ENCODE assay signal across 19 cellular contexts in the genomic region with DNA sequence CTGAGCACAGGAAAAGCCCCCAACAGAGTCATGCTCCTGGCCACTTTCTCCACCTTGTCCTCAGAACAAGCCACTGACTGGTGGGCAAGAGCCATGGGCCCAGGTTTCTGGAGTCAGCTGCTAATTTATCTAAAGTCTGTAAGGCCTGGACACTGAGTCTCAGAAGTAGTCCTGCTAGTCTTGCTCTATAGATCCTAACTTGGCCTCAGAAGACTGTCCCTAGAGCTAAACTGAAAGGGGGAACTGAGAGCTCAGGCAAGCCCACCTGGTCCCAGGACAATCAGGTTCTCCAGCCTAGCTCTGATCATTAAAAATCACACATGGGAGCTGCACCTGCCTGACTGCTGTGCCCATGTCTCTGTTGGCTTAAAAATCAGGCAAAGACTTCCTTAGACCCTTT.
DNase-seq lines count a peak whose midpoint lies in the region; FAIRE-seq lines count a peak whose summit lies in the region.
"Had no signal": no experiment of that assay in that cellular context is flagged by ENCODE, and none has a peak within 500 bp of the region (broad histone marks: within the 10 kb centered on the region; RNA-seq: fewer than 3 reads in every experiment).

No MANE protein-coding gene starts in this region.

- H3K4me1 ChIP-seq in mesenchymal stem cell (ENCODE audit: control insufficient read depth, insufficient read depth, low read depth, low read length) (peaks cover 18% of the 10 kb centered on the region), Karpas-422 (ENCODE audit: low read length) (peaks cover 12% of the 10 kb centered on the region)

- no peak overlapping the region for H2BK120ac ChIP-seq in mesenchymal stem cell (ENCODE audit: low read depth, low read length)

- no peaks in the 10 kb centered on the region for H3K9me2 ChIP-seq in Karpas-422 (replicated peaks; ENCODE audit: insufficient read depth, low read length)

- H3K4me2 ChIP-seq in mesenchymal stem cell (ENCODE audit: low read length, poor library complexity, severe bottlenecking) (no peak overlapping the region), Karpas-422 (ENCODE audit: low read depth, low read length, poor library complexity, severe bottlenecking) (no peak overlapping the region)

- no peaks in the 10 kb centered on the region for H3K79me2 ChIP-seq in Karpas-422 (ENCODE audit: low read length)

- H3K9ac ChIP-seq in mesenchymal stem cell (ENCODE audit: low read length) (no peak overlapping the region), Karpas-422 (ENCODE audit: low read length) (no peak overlapping the region)

- no peak overlapping the region for H2BK5ac ChIP-seq in mesenchymal stem cell (ENCODE audit: low read depth, low read length, poor library complexity, severe bottlenecking)

- no peak overlapping the region for H3K4me3 Mint-ChIP-seq in activated T-cell treated with anti-CD3 and anti-CD28 coated beads, Interleukin-2, amount 50 U/mL, for 24 hours
- H3K4me3 Mint-ChIP-seq: CD4-positive, alpha-beta T cell; H9 had no signal

- no peak overlapping the region for H3K14ac ChIP-seq in mesenchymal stem cell (ENCODE audit: low read length in 2 of 2)

- peaks cover 29% of the 10 kb centered on the region for H3K27me3 Mint-ChIP-seq in activated T-cell treated with anti-CD3 and anti-CD28 coated beads, Interleukin-2, amount 50 U/mL, for 24 hours

- H3K4me1 Mint-ChIP-seq in activated T-cell treated with anti-CD3 and anti-CD28 coated beads, Interleukin-2, amount 50 U/mL, for 24 hours (ENCODE audit: low read depth): no peaks in the 10 kb centered on the region

- no peak overlapping the region for H2AFZ ChIP-seq in mesenchymal stem cell (ENCODE audit: low read depth, low read length)
- no peak overlapping the region for H2AFZ ChIP-seq in Karpas-422 (ENCODE audit: low read length)

- H3K4me3 ChIP-seq in mesenchymal stem cell (ENCODE audit: insufficient read depth in 1 of 2, low read depth in 1 of 2, low read length in 2 of 2): no peak overlapping the region
- no peak overlapping the region for H3K4me3 ChIP-seq in Karpas-422 (ENCODE audit: low read length)

- H3K9me3 Mint-ChIP-seq in activated T-cell treated with anti-CD3 and anti-CD28 coated beads, Interleukin-2, amount 50 U/mL, for 24 hours: peaks cover 10% of the 10 kb centered on the region

- FAIRE-seq in GM19239 (lab: Jason Lieb, UNC): peak; percentile 83
- FAIRE-seq: A204.1, D721Med, H1 had no signal

- no peak overlapping the region for H3K27ac ChIP-seq in mesenchymal stem cell (ENCODE audit: low read length, poor library complexity, severe bottlenecking)
- H3K27ac ChIP-seq in Karpas-422 (ENCODE audit: low read length): no peak overlapping the region
- H3K27ac ChIP-seq: C4-2B had no signal

- H4K20me1 ChIP-seq in Karpas-422 (ENCODE audit: insufficient read depth, low read depth, low read length): no peaks in the 10 kb centered on the region

- H2BK15ac ChIP-seq in mesenchymal stem cell (ENCODE audit: low read depth, poor library complexity, severe bottlenecking): no peak overlapping the region

- H4K8ac ChIP-seq in mesenchymal stem cell (ENCODE audit: low read length): no peak overlapping the region

- H3K27me3 ChIP-seq in mesenchymal stem cell (ENCODE audit: control insufficient read depth in 1 of 2, insufficient read depth in 1 of 2, low read length in 2 of 2) (no peaks in the 10 kb centered on the region), Karpas-422 (ENCODE audit: low read length) (no peaks in the 10 kb centered on the region)

- peaks cover 19% of the 10 kb centered on the region for H3K9me3 ChIP-seq in mesenchymal stem cell (ENCODE audit: control insufficient read depth, low read length)
- peaks cover 11% of the 10 kb centered on the region; the same call in 1 of the 2 replicates for H3K9me3 ChIP-seq in Karpas-422 (ENCODE audit: low read length)

- H3K36me3 Mint-ChIP-seq in activated T-cell treated with anti-CD3 and anti-CD28 coated beads, Interleukin-2, amount 50 U/mL, for 24 hours (ENCODE audit: low read depth): no peaks in the 10 kb centered on the region

- H3K18ac ChIP-seq in mesenchymal stem cell (ENCODE audit: low read depth in 1 of 2, low read length in 2 of 2): no peak overlapping the region

- H3K36me3 ChIP-seq in mesenchymal stem cell (ENCODE audit: control insufficient read depth in 1 of 2, insufficient read depth in 2 of 2, low read depth in 1 of 2, low read length in 2 of 2) (no peaks in the 10 kb centered on the region), Karpas-422 (ENCODE audit: insufficient read depth, low read length) (0 out of 2 replicates have a peak, but pooled peaks cover 5% of the 10 kb centered on the region)

- peaks cover 3% of the 10 kb centered on the region for H3K79me1 ChIP-seq in mesenchymal stem cell (replicated peaks; ENCODE audit: low read length, poor library complexity, severe bottlenecking)

- no peak overlapping the region for H3K27ac Mint-ChIP-seq in activated T-cell treated with anti-CD3 and anti-CD28 coated beads, Interleukin-2, amount 50 U/mL, for 24 hours
- H3K27ac Mint-ChIP-seq: CD4-positive, alpha-beta T cell had no signal

- no peak overlapping the region for H4K91ac ChIP-seq in mesenchymal stem cell (ENCODE audit: low read length)

- H2BK12ac ChIP-seq in mesenchymal stem cell (ENCODE audit: low read length in 2 of 2): no peak overlapping the region

- H3K4ac ChIP-seq in mesenchymal stem cell (ENCODE audit: low read depth in 1 of 2, low read length in 2 of 2): no peak overlapping the region

- DNase-seq in NOMO-1 treated with DMSO at 0.1 percent for 48 hours (lab: John Stamatoyannopoulos, UW; ENCODE audit: unreplicated experiment) (peak; percentile 31), NOMO-1 treated with dmso at 0.1 percent for 144 hours (lab: John Stamatoyannopoulos, UW; ENCODE audit: unreplicated experiment) (no peak), GM19239 (ENCODE audit: insufficient read length, low spot score) (no peak), RPMI8226 (peak; percentile 69), mesenchymal stem cell (no peak), Karpas-422 (no peak)
- no peak for DNase-seq in activated CD4-positive, CD25-positive, alpha-beta regulatory T cell treated with anti-CD3 and anti-CD28 coated beads, Interleukin-2, amount 50 U/mL, for 72 hours
- DNase-seq in activated T-cell treated with anti-CD3 and anti-CD28 coated beads, Interleukin-2, amount 50 U/mL, for 24 hours: no peak
- DNase-seq: AML-193; Caco-2; CD4-positive, alpha-beta T cell; DMS79 treated with DMSO at 0.1 percent for 48 hours; GF-D8; H9; KG1 had no signal

- H3K23ac ChIP-seq in mesenchymal stem cell (ENCODE audit: low read length in 2 of 2): no peak overlapping the region

- H2AK5ac ChIP-seq in mesenchymal stem cell (ENCODE audit: low read length, severe bottlenecking): peak overlapping the region; percentile 43

Comparison
In these comparisons a context has a peak if more than half of its experiments do, and no peak if none do; other contexts are left out.
1. DNase-seq: peak in NOMO-1 treated with DMSO at 0.1 percent for 48 hours (single experiment) and RPMI8226 (single experiment); none in NOMO-1 treated with dmso at 0.1 percent for 144 hours (single experiment), GM19239 (single experiment), mesenchymal stem cell (single experiment), activated CD4-positive, CD25-positive, alpha-beta regulatory T cell treated with anti-CD3 and anti-CD28 coated beads, Interleukin-2, amount 50 U/mL, for 72 hours (single experiment), Karpas-422 (single experiment) and activated T-cell treated with anti-CD3 and anti-CD28 coated beads, Interleukin-2, amount 50 U/mL, for 24 hours (single experiment).